18 cellular contexts compared by ENCODE assay signal in the genomic region with DNA sequence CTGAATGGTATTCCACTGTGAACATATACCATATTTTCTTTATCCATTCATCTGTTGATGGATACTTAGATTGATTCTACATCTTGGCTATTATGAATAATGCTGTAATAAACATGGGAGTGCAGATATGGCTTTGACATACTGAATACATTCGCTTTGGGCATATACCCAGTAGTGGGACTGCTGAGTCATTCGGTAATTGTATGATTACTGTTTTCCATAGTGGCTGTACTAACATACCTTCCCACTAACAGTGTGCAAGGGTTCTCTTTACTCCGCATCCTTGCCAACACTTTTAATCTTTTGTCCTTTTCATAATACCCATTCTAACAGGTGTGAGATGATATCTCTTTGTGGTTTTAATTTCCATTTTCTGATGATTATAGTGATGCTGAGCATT.
DNase-seq lines count a peak whose midpoint lies in the region; ATAC-seq, FAIRE-seq and TF ChIP-seq lines count a peak whose summit lies in the region.
"Had no signal": no experiment of that assay in that cellular context is flagged by ENCODE, and none has a peak within 500 bp of the region (broad histone marks: within the 10 kb centered on the region; RNA-seq: fewer than 3 reads in every experiment).

No MANE protein-coding gene starts in this region.

- POLR2A ChIA-PET in K562 (lab: Yijun Ruan, JAX), result no interaction called here

- TF ChIP-seq CTCF in K562 (IDR thresholded peaks at IDR 0.05 in 2 of 3, conservative IDR thresholded peaks at IDR 0.05 in 1 of 3; ENCODE audit: insufficient read depth in 2 of 3, low read depth in 1 of 3, low read length in 3 of 3), result no peak

- no peaks in the 10 kb centered on the region for H3K4me1 ChIP-seq in K562 (replicated peaks in 1 of 2; ENCODE audit: control insufficient read depth in 2 of 2, insufficient read depth in 2 of 2, low read length in 2 of 2)
- H3K4me1 ChIP-seq: HAP-1 had no signal

- H3K9me1 ChIP-seq in K562 (ENCODE audit: control insufficient read depth, insufficient read depth, low read length), result no peaks in the 10 kb centered on the region

- no peak overlapping the region for H3K9ac ChIP-seq in K562 (ENCODE audit: insufficient read depth in 1 of 2, low read depth in 2 of 2, low read length in 2 of 2)

- CTCF ChIA-PET in K562 (lab: Yijun Ruan, JAX; ENCODE audit: low intra/inter-chr PET ratio), result no interaction called here

- in situ Hi-C loops in K562 (cut with MboI), result no loop called here

- intact Hi-C loops in K562 (cut with micrococcal nuclease), result no loop called here

- no peaks in the 10 kb centered on the region for H3K79me2 ChIP-seq in K562 (ENCODE audit: control insufficient read depth, insufficient read depth, low read length)

- H3K4me2 ChIP-seq in K562 (ENCODE audit: insufficient read depth, low read length), result no peak overlapping the region

- peaks cover 14% of the 10 kb centered on the region for H3K27me3 Mint-ChIP-seq in activated T-cell treated with anti-CD3 and anti-CD28 coated beads, Interleukin-2, amount 50 U/mL, for 72 hours (ENCODE audit: low read depth)
- H3K27me3 Mint-ChIP-seq in activated T-helper 17 cell treated with anti-CD3 and anti-CD28 coated beads, Interleukin-2, amount 50 U/mL, for 72 hours, result peaks cover 13% of the 10 kb centered on the region
- H3K27me3 Mint-ChIP-seq in stimulated activated naive CD8-positive, alpha-beta T cell treated with anti-CD3 and anti-CD28 coated beads, Interleukin-15, amount 100 ng/mL, for 72 hours, result peaks cover 33% of the 10 kb centered on the region

- TF ChIP-seq EP300 in K562 (IDR thresholded peaks at IDR 0.05; ENCODE audit: low read length), result no peak

- H3K36me3 Mint-ChIP-seq in activated T-cell treated with anti-CD3 and anti-CD28 coated beads, Interleukin-2, amount 50 U/mL, for 72 hours (ENCODE audit: insufficient read depth in 2 of 2), result peaks cover 15 to 16% of the 10 kb centered on the region in 2 donors
- H3K36me3 Mint-ChIP-seq in activated T-helper 17 cell treated with anti-CD3 and anti-CD28 coated beads, Interleukin-2, amount 50 U/mL, for 72 hours (ENCODE audit: low read depth), result no peaks in the 10 kb centered on the region

- no peaks in the 10 kb centered on the region for H3K9me3 ChIP-seq in K562 (replicated peaks; ENCODE audit: control insufficient read depth, insufficient read depth, low read depth, low read length)
- H3K9me3 ChIP-seq: HAP-1 had no signal

- no peak overlapping the region for H3K27ac ChIP-seq in K562 (ENCODE audit: extremely low read depth, low read depth, low read length)

- no peak overlapping the region for H2AFZ ChIP-seq in K562 (ENCODE audit: low read depth, low read length)

- no TSS peak for BruUV-seq in K562 (replicated peaks; lab: Mats Ljungman, UMichigan)

- no peak overlapping the region for H3K4me3 Mint-ChIP-seq in activated T-cell treated with anti-CD3 and anti-CD28 coated beads, Interleukin-2, amount 50 U/mL, for 72 hours
- H3K4me3 Mint-ChIP-seq in activated T-helper 17 cell treated with anti-CD3 and anti-CD28 coated beads, Interleukin-2, amount 50 U/mL, for 72 hours, result no peak overlapping the region
- no peak overlapping the region for H3K4me3 Mint-ChIP-seq in stimulated activated naive CD8-positive, alpha-beta T cell treated with anti-CD3 and anti-CD28 coated beads, Interleukin-15, amount 100 ng/mL, for 72 hours
- H3K4me3 Mint-ChIP-seq: CD4-positive, alpha-beta memory T cell; HFFc6 had no signal

- no peak for TF ChIP-seq POLR2A in K562 (conservative IDR thresholded peaks at IDR 0.05)

- H3K4me1 Mint-ChIP-seq in activated T-cell treated with anti-CD3 and anti-CD28 coated beads, Interleukin-2, amount 50 U/mL, for 72 hours (ENCODE audit: low read depth), result peaks cover 17% of the 10 kb centered on the region
- H3K4me1 Mint-ChIP-seq in activated T-helper 17 cell treated with anti-CD3 and anti-CD28 coated beads, Interleukin-2, amount 50 U/mL, for 72 hours, result no peaks in the 10 kb centered on the region
- peaks cover 3% of the 10 kb centered on the region for H3K4me1 Mint-ChIP-seq in stimulated activated naive CD8-positive, alpha-beta T cell treated with anti-CD3 and anti-CD28 coated beads, Interleukin-15, amount 100 ng/mL, for 72 hours

- no peak overlapping the region for H3K27ac Mint-ChIP-seq in activated T-cell treated with anti-CD3 and anti-CD28 coated beads, Interleukin-2, amount 50 U/mL, for 72 hours
- no peak overlapping the region for H3K27ac Mint-ChIP-seq in activated T-helper 17 cell treated with anti-CD3 and anti-CD28 coated beads, Interleukin-2, amount 50 U/mL, for 72 hours
- H3K27ac Mint-ChIP-seq in stimulated activated naive CD8-positive, alpha-beta T cell treated with anti-CD3 and anti-CD28 coated beads, Interleukin-15, amount 100 ng/mL, for 72 hours, result no peak overlapping the region
- H3K27ac Mint-ChIP-seq: HFFc6 had no signal

- no peaks in the 10 kb centered on the region for H3K27me3 ChIP-seq in K562 (ENCODE audit: control insufficient read depth in 2 of 2, insufficient read depth in 2 of 2, low read length in 2 of 2)

- no peaks in the 10 kb centered on the region for H4K20me1 ChIP-seq in K562 (replicated peaks; ENCODE audit: control insufficient read depth, insufficient read depth, low read length)

- peaks cover 7 to 16% of the 10 kb centered on the region in 2 donors for H3K9me3 Mint-ChIP-seq in activated T-cell treated with anti-CD3 and anti-CD28 coated beads, Interleukin-2, amount 50 U/mL, for 72 hours
- H3K9me3 Mint-ChIP-seq in activated T-helper 17 cell treated with anti-CD3 and anti-CD28 coated beads, Interleukin-2, amount 50 U/mL, for 72 hours, result peaks cover 9% of the 10 kb centered on the region
- peaks cover 11 to 24% of the 10 kb centered on the region in 2 donors for H3K9me3 Mint-ChIP-seq in stimulated activated naive CD8-positive, alpha-beta T cell treated with anti-CD3 and anti-CD28 coated beads, Interleukin-15, amount 100 ng/mL, for 72 hours
- H3K9me3 Mint-ChIP-seq: HFFc6 had no signal

- no peak for TF ChIP-seq RAD21 in K562 (CRISPR knock-in tag; conservative IDR thresholded peaks at IDR 0.05 in 1 of 2, IDR thresholded peaks at IDR 0.05 in 1 of 2)

- ATAC-seq in activated T-cell treated with anti-CD3 and anti-CD28 coated beads, Interleukin-2, amount 50 U/mL, for 72 hours (replicated peaks in 1 of 2), result peak; percentile 64 to 70
- peak; percentile 72 for ATAC-seq in activated T-helper 17 cell treated with anti-CD3 and anti-CD28 coated beads, Interleukin-2, amount 50 U/mL, for 72 hours (replicated peaks)
- ATAC-seq in K562, result no peak
- ATAC-seq in stimulated activated naive CD8-positive, alpha-beta T cell treated with anti-CD3 and anti-CD28 coated beads, Interleukin-15, amount 100 ng/mL, for 72 hours, result peak; percentile 68
- ATAC-seq in HG02642 (IDR thresholded peaks at IDR 0.05; ENCODE audit: poor library complexity, unreplicated experiment), result no peak

- FAIRE-seq in K562 (lab: Jason Lieb, UNC), result no peak
- FAIRE-seq: GM12892, H54 had no signal

- no peak overlapping the region for H3K4me3 ChIP-seq in K562
- H3K4me3 ChIP-seq: HAP-1 had no signal

- no peak for DNase-seq in activated T-cell treated with anti-CD3 and anti-CD28 coated beads, Interleukin-2, amount 50 U/mL, for 72 hours
- no peak for DNase-seq in activated T-cell treated with anti-CD3 and anti-CD28 coated beads, Interleukin-2, amount 50 U/mL, for 1 hour
- DNase-seq in K562 (ENCODE audit: extremely low read depth in 1 of 4, low spot score in 3 of 4), result no peak
- no peak for DNase-seq in stimulated activated naive CD8-positive, alpha-beta T cell treated with anti-CD3 and anti-CD28 coated beads, Interleukin-15, amount 100 ng/mL, for 72 hours
- DNase-seq: C1 segment of cervical spinal cord; Calu3; CD4-positive, alpha-beta memory T cell; COR-L47; DMS53; DMS79 treated with DMSO at 0.1 percent for 48 hours; GF-D8; GOT3; HFFc6 had no signal

- H3K36me3 ChIP-seq in K562 (ENCODE audit: control insufficient read depth, insufficient read depth, low read length), result no peaks in the 10 kb centered on the region
- H3K36me3 ChIP-seq: HAP-1 had no signal

- WGBS in K562 (ENCODE audit: insufficient coverage, low coverage, missing lambda C conversion rate), result 1% methylated on average over 3 of the region's 3 CpGs

TF ChIP-seq in K562, 482 proteins besides CTCF, POLR2A, EP300 and RAD21:
- TF ChIP-seq SMC3 (conservative IDR thresholded peaks at IDR 0.05; ENCODE audit: insufficient read depth, low read depth, low read length) (no peak), ETS2 (tag; IDR thresholded peaks at IDR 0.05; ENCODE audit: borderline replicate concordance, poor library complexity, severe bottlenecking) (no peak), CBX1 (IDR thresholded peaks at IDR 0.05; ENCODE audit: low read depth) (no peak), ARID4B (CRISPR knock-in tag; IDR thresholded peaks at IDR 0.05) (no peak), ZNF561 (CRISPR knock-in tag; conservative IDR thresholded peaks at IDR 0.05) (no peak), ATF7 (IDR thresholded peaks at IDR 0.05) (no peak), NFE2 (IDR thresholded peaks at IDR 0.05; ENCODE audit: low read depth) (peak; percentile 40)

Comparison
In these comparisons a context has a peak if more than half of its experiments do, and no peak if none do; other contexts are left out.
1. ATAC-seq: peak in activated T-cell treated with anti-CD3 and anti-CD28 coated beads, Interleukin-2, amount 50 U/mL, for 72 hours (2 of 2), activated T-helper 17 cell treated with anti-CD3 and anti-CD28 coated beads, Interleukin-2, amount 50 U/mL, for 72 hours (single experiment) and stimulated activated naive CD8-positive, alpha-beta T cell treated with anti-CD3 and anti-CD28 coated beads, Interleukin-15, amount 100 ng/mL, for 72 hours (single experiment); none in K562 (single experiment) and HG02642 (single experiment).